Comparison of ENCODE assay signal across 17 cellular contexts in genomic region chr1:101130673-101131072, GRCh38.
DNase-seq lines count a peak whose midpoint lies in the region; ATAC-seq and TF ChIP-seq lines count a peak whose summit lies in the region.
"Had no signal": no experiment of that assay in that cellular context is flagged by ENCODE, and none has a peak within 500 bp of the region (broad histone marks: within the 10 kb centered on the region; RNA-seq: fewer than 3 reads in every experiment).

No MANE protein-coding gene starts in this region.

- H3K4me1 ChIP-seq in CD4-positive, alpha-beta memory T cell (ENCODE audit: insufficient read depth, low read length), result peaks cover 61% of the 10 kb centered on the region
- H3K4me1 ChIP-seq in ascending aorta, result no peaks in the 10 kb centered on the region
- no peaks in the 10 kb centered on the region for H3K4me1 ChIP-seq in prostate gland (replicated peaks)
- H3K4me1 ChIP-seq: thyroid gland had no signal

- H3K27me3 Mint-ChIP-seq in CD4-positive, alpha-beta memory T cell, result no peaks in the 10 kb centered on the region
- no peaks in the 10 kb centered on the region for H3K27me3 Mint-ChIP-seq in naive B cell
- H3K27me3 Mint-ChIP-seq: activated T-cell treated with anti-CD3 and anti-CD28 coated beads, Interleukin-2, amount 50 U/mL, for 24 hours had no signal

- CTCF ChIA-PET in CD4-positive, alpha-beta memory T cell (lab: Charles Lee; ENCODE audit: partially characterized antibody), result interaction anchor here (1.0 to 2.0 kb wide), 7 partner anchors 9 to 215 kb away, joined by 3 to 6 read pairs (median 4); no protein-coding TSS in a partner anchor

- intact Hi-C loops in CD4-positive, alpha-beta memory T cell (cut with micrococcal nuclease), result no loop called here
- intact Hi-C loops in ascending aorta (cut with DNase I), result no loop called here
- intact Hi-C loops in prostate gland (cut with DNase I), result no loop called here

- H3K27me3 ChIP-seq in CD4-positive, alpha-beta memory T cell (ENCODE audit: insufficient read depth, low read length), result no peaks in the 10 kb centered on the region
- H3K27me3 ChIP-seq in ascending aorta (no peaks in the 10 kb centered on the region), prostate gland (replicated peaks; ENCODE audit: insufficient read depth) (no peaks in the 10 kb centered on the region)
- H3K27me3 ChIP-seq: foreskin keratinocyte, thyroid gland had no signal

- no peak for TF ChIP-seq CTCF in ascending aorta (IDR thresholded peaks at IDR 0.05)
- TF ChIP-seq CTCF in prostate gland (IDR thresholded peaks at IDR 0.05), result no peak

- 64% methylated on average over 6 of the region's 6 CpGs for WGBS in prostate gland

- peaks cover 39 to 63% (median 55%) of the 10 kb centered on the region in 4 donors for H3K4me1 Mint-ChIP-seq in CD4-positive, alpha-beta memory T cell
- peaks cover 48 to 78% (median 55%) of the 10 kb centered on the region in 3 donors for H3K4me1 Mint-ChIP-seq in naive B cell

- no peak overlapping the region for H3K27ac ChIP-seq in CD4-positive, alpha-beta memory T cell (ENCODE audit: low read depth, low read length)
- no peak overlapping the region for H3K27ac ChIP-seq in ascending aorta
- H3K27ac ChIP-seq in prostate gland, result no peak overlapping the region
- H3K27ac ChIP-seq: foreskin keratinocyte, KMS-11, thyroid gland had no signal

- peak overlapping the region in 2 of 8 donors; percentile 1 to 24 for H3K4me3 Mint-ChIP-seq in CD4-positive, alpha-beta memory T cell
- H3K4me3 Mint-ChIP-seq in naive B cell, result no peak overlapping the region

- H3K4me3 ChIP-seq in CD4-positive, alpha-beta memory T cell (ENCODE audit: low read length in 2 of 2), result no peak overlapping the region
- H3K4me3 ChIP-seq in ascending aorta, result no peak overlapping the region
- no peak overlapping the region for H3K4me3 ChIP-seq in prostate gland
- H3K4me3 ChIP-seq: thyroid gland had no signal

- no peak for DNase-seq in CD4-positive, alpha-beta memory T cell
- DNase-seq in HS-5 (ENCODE audit: low read depth) (peak; percentile 78), astrocyte of the hippocampus (ENCODE audit: low read depth, low spot score) (peak; percentile 33), naive B cell (no peak), SKM-1 treated with dmso at 0.1 percent for 144 hours (lab: John Stamatoyannopoulos, UW; ENCODE audit: unreplicated experiment) (no peak), ascending aorta (ENCODE audit: low spot score in 2 of 2) (no peak), prostate gland (ENCODE audit: low spot score) (no peak)
- DNase-seq: activated CD4-positive, alpha-beta T cell treated with anti-CD3 and anti-CD28 coated beads for 48 hours; activated T-cell treated with anti-CD3 and anti-CD28 coated beads, Interleukin-2, amount 50 U/mL, for 24 hours; effector memory CD4-positive, alpha-beta T cell; NCI-H510A; stimulated activated CD4-positive, alpha-beta T cell treated with anti-CD3 and anti-CD28 coated beads, Interleukin-15, amount 100 ng/mL, for 24 hours; thyroid gland had no signal

- H3K27ac Mint-ChIP-seq in CD4-positive, alpha-beta memory T cell, result peak overlapping the region in 6 of 7 donors; percentile 32 to 71 (median 53)
- peak overlapping the region in 4 of 6 donors; percentile 7 to 67 (median 43) for H3K27ac Mint-ChIP-seq in naive B cell

- ATAC-seq in naive B cell (ENCODE audit: low read depth in 2 of 2) (no peak), GM18517 (IDR thresholded peaks at IDR 0.05; ENCODE audit: unreplicated experiment) (no peak)
- ATAC-seq: foreskin keratinocyte had no signal

- H3K36me3 Mint-ChIP-seq in CD4-positive, alpha-beta memory T cell, result no peaks in the 10 kb centered on the region
- H3K36me3 Mint-ChIP-seq in naive B cell, result no peaks in the 10 kb centered on the region

- no peak for TF ChIP-seq POLR2A in prostate gland (IDR thresholded peaks at IDR 0.05)

- H3K9me3 Mint-ChIP-seq in CD4-positive, alpha-beta memory T cell, result no peaks in the 10 kb centered on the region
- no peaks in the 10 kb centered on the region for H3K9me3 Mint-ChIP-seq in naive B cell
- H3K9me3 Mint-ChIP-seq: activated T-cell treated with anti-CD3 and anti-CD28 coated beads, Interleukin-2, amount 50 U/mL, for 24 hours; T-helper 1 cell treated with Interleukin-12 subunit alpha and Interleukin-12 subunit beta and Interleukin-4 antibody, amounts not matched to agents 30 μg/mL and 1 μg/mL, for 36 hours had no signal

- H3K36me3 ChIP-seq in CD4-positive, alpha-beta memory T cell (ENCODE audit: insufficient read depth, low read length), result no peaks in the 10 kb centered on the region
- no peaks in the 10 kb centered on the region for H3K36me3 ChIP-seq in ascending aorta
- H3K36me3 ChIP-seq in prostate gland, result no peaks in the 10 kb centered on the region
- H3K36me3 ChIP-seq: thyroid gland had no signal

- H3K9me3 ChIP-seq in CD4-positive, alpha-beta memory T cell (ENCODE audit: control insufficient read depth in 1 of 2, low read length in 2 of 2), result no peaks in the 10 kb centered on the region
- H3K9me3 ChIP-seq in ascending aorta (no peaks in the 10 kb centered on the region), prostate gland (no peaks in the 10 kb centered on the region)
- H3K9me3 ChIP-seq: thyroid gland had no signal

- POLR2A ChIA-PET in CD4-positive, alpha-beta memory T cell (lab: Charles Lee; ENCODE audit: partially characterized antibody), result interaction anchor here (1.0 to 4.7 kb wide), 6 partner anchors 9 to 213 kb away, joined by 3 to 32 read pairs (median 12); partner anchors contain the start of gene S1PR1

Comparison
In these comparisons a context has a peak if more than half of its experiments do, and no peak if none do; other contexts are left out.
1. DNase-seq: peak in HS-5 (single experiment) and astrocyte of the hippocampus (single experiment); none in CD4-positive, alpha-beta memory T cell (0 of 5), naive B cell (single experiment), SKM-1 treated with dmso at 0.1 percent for 144 hours (single experiment), ascending aorta (0 of 2) and prostate gland (single experiment).